Comparison of ENCODE assay signal across 10 cellular contexts in the genomic region with DNA sequence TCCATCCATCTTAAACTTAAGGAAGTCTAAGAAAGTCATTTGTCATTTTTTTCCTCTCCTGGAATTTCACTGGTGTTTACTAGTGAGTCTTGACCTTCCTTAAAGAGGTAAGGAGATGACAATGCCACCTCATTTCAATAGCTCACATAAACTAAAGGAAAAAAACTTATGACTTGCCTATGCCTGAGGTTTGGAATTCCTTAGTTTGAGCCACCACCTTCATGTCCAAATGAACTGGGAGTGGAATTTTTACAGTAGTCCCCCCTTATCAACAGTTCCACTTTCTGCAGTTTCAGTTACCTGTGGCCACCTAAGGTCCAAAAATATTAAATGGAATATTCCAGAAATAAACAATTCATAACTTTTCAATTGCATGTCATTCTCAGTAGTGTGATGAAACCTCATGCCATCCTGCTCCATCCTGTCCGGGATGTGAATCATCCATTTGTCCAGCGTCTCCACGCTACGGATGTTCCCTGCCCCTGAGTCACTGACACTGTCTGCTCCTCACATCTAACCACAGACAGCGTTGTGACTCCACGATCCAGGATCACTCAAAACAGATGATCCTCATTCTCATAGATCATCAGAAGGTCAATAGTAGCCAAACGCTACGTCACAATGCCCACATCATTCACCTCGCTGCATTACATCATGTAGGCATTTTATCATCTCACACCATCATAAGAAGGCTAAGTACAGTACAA.
DNase-seq lines count a peak whose midpoint lies in the region; ATAC-seq and TF ChIP-seq lines count a peak whose summit lies in the region.
"Had no signal": no experiment of that assay in that cellular context is flagged by ENCODE, and none has a peak within 500 bp of the region (broad histone marks: within the 10 kb centered on the region; RNA-seq: fewer than 3 reads in every experiment).

No MANE protein-coding gene starts in this region.

- peak overlapping the region; percentile 68 for H3K27ac Mint-ChIP-seq in CD4-positive, alpha-beta T cell
- peak overlapping the region; percentile 45 for H3K27ac Mint-ChIP-seq in memory B cell

- no peaks in the 10 kb centered on the region for H3K27me3 Mint-ChIP-seq in CD4-positive, alpha-beta T cell
- H3K27me3 Mint-ChIP-seq in memory B cell = no peaks in the 10 kb centered on the region

- TF ChIP-seq POLR2A in esophagus squamous epithelium (IDR thresholded peaks at IDR 0.05) = no peak

- CTCF ChIA-PET in CD4-positive, alpha-beta T cell (lab: Charles Lee) = no interaction called here

- no peak overlapping the region for H3K4me3 Mint-ChIP-seq in CD4-positive, alpha-beta T cell
- H3K4me3 Mint-ChIP-seq in memory B cell = no peak overlapping the region

- H3K4me1 ChIP-seq in esophagus squamous epithelium = no peaks in the 10 kb centered on the region

- WGBS in esophagus squamous epithelium, 2 donors = 49 to 69% methylated on average over 5 to 9 of the region's 9 CpGs

- H3K27me3 ChIP-seq in CD4-positive, alpha-beta T cell (ENCODE audit: control insufficient read depth, insufficient read depth, low read length) = no peaks in the 10 kb centered on the region
- H3K27me3 ChIP-seq in esophagus squamous epithelium = no peaks in the 10 kb centered on the region

- POLR2A ChIA-PET in CD4-positive, alpha-beta T cell (lab: Charles Lee) = no interaction called here

- H3K4me3 ChIP-seq in cardiac fibroblast (replicated peaks in 1 of 2; ENCODE audit: low read depth in 2 of 2, low read length in 2 of 2) = no peak overlapping the region
- no peak overlapping the region for H3K4me3 ChIP-seq in esophagus squamous epithelium

- H3K36me3 ChIP-seq in esophagus squamous epithelium = no peaks in the 10 kb centered on the region

- no peaks in the 10 kb centered on the region for H3K9me3 ChIP-seq in CD4-positive, alpha-beta T cell (ENCODE audit: control insufficient read depth, low read length)
- H3K9me3 ChIP-seq in esophagus squamous epithelium = no peaks in the 10 kb centered on the region

- ATAC-seq in CD4-positive, alpha-beta T cell (ENCODE audit: poor library complexity) = no peak
- ATAC-seq in memory B cell (ENCODE audit: low read depth) = no peak
- ATAC-seq in GM21528 (IDR thresholded peaks at IDR 0.05; ENCODE audit: low FRiP score, unreplicated experiment) = no peak
- ATAC-seq in HG03135 (IDR thresholded peaks at IDR 0.05; ENCODE audit: unreplicated experiment) = no peak

- H3K36me3 Mint-ChIP-seq in CD4-positive, alpha-beta T cell (ENCODE audit: low read depth) = peaks cover 50% of the 10 kb centered on the region
- peaks cover 10% of the 10 kb centered on the region for H3K36me3 Mint-ChIP-seq in memory B cell

- H3K4me1 Mint-ChIP-seq in CD4-positive, alpha-beta T cell (ENCODE audit: low read depth) = peaks cover 74% of the 10 kb centered on the region
- peaks cover 18% of the 10 kb centered on the region for H3K4me1 Mint-ChIP-seq in memory B cell

- intact Hi-C loops in CD4-positive, alpha-beta T cell (cut with DNase I, micrococcal nuclease) = no loop called here
- intact Hi-C loops in esophagus squamous epithelium (cut with DNase I) = no loop called here

- no peak overlapping the region for H3K27ac ChIP-seq in CD4-positive, alpha-beta T cell (ENCODE audit: low read depth, low read length)
- H3K27ac ChIP-seq in esophagus squamous epithelium = no peak overlapping the region

- H3K9me3 Mint-ChIP-seq in CD4-positive, alpha-beta T cell = no peaks in the 10 kb centered on the region
- H3K9me3 Mint-ChIP-seq in memory B cell = no peaks in the 10 kb centered on the region

- TF ChIP-seq CTCF in CD4-positive, alpha-beta T cell (IDR thresholded peaks at IDR 0.05) = no peak
- TF ChIP-seq CTCF in cardiac fibroblast (IDR thresholded peaks at IDR 0.05; ENCODE audit: low read depth, low read length) (no peak), esophagus squamous epithelium (IDR thresholded peaks at IDR 0.05) (no peak)

- DNase-seq in CD4-positive, alpha-beta T cell = no peak
- DNase-seq in LHCN-M2 (ENCODE audit: low read depth) = peak; percentile 94
- DNase-seq in cardiac fibroblast (ENCODE audit: low read depth in 2 of 2) = peak; percentile 58 to 96
- no peak for DNase-seq in memory B cell (ENCODE audit: low spot score in 2 of 2)
- DNase-seq in esophagus squamous epithelium (lab: John Stamatoyannopoulos, UW) = no peak
- no peak for DNase-seq in activated CD8-positive, alpha-beta memory T cell treated with anti-CD3 and anti-CD28 coated beads for 24 hours
- DNase-seq: activated gamma-delta T cell, NCI-H510A treated with DMSO at 0.1 percent for 48 hours had no signal

Comparison
In these comparisons a context has a peak if more than half of its experiments do, and no peak if none do; other contexts are left out.
1. DNase-seq: peak in LHCN-M2 (single experiment) and cardiac fibroblast (2 of 2); none in CD4-positive, alpha-beta T cell (0 of 10), memory B cell (0 of 2), esophagus squamous epithelium (single experiment) and activated CD8-positive, alpha-beta memory T cell treated with anti-CD3 and anti-CD28 coated beads for 24 hours (single experiment).